19 cellular contexts compared by ENCODE assay signal in genomic region chr2:109527079-109527478, GRCh38.
"Had no signal": no experiment of that assay in that cellular context is flagged by ENCODE, and none has a peak within 500 bp of the region (broad histone marks: within the 10 kb centered on the region; RNA-seq: fewer than 3 reads in every experiment).

No MANE protein-coding gene starts in this region.

- ATAC-seq: activated T-cell treated with anti-CD3 and anti-CD28 coated beads, Interleukin-2, amount 50 U/mL, for 4 hours; left cardiac atrium; left ventricle myocardium superior; right cardiac atrium; stimulated activated naive CD8-positive, alpha-beta T cell treated with anti-CD3 and anti-CD28 coated beads, Interleukin-15, Interleukin-2, amounts not matched to agents 100 U/mL and 50 U/mL, for 24 hours had no signal

- H3K36me3 ChIP-seq: esophagus squamous epithelium, transverse colon had no signal

- DNase-seq: activated CD4-positive, alpha-beta T cell treated with anti-CD3 and anti-CD28 coated beads for 4 hours; activated CD4-positive, alpha-beta T cell treated with anti-CD3 and anti-CD28 coated beads, Interleukin-2, amount 50 U/mL, for 4 hours; activated naive CD4-positive, alpha-beta T cell treated with Interleukin-2 at 50 U/mL for 16 hours; activated T-cell treated with anti-CD3 and anti-CD28 coated beads, Interleukin-2, amount 50 U/mL, for 4 hours; anterior cingulate cortex; dermis blood vessel endothelial cell; effector CD4-positive, alpha-beta T cell; esophagus squamous epithelium; left cardiac atrium; left ventricle myocardium superior; nucleus accumbens; right cardiac atrium; stimulated activated CD4-positive, alpha-beta T cell treated with anti-CD3 and anti-CD28 coated beads, Interleukin-12 subunit alpha, Interleukin-12 subunit beta, amount 100 ng/mL, for 4 hours; stimulated activated CD4-positive, alpha-beta T cell treated with anti-CD3 and anti-CD28 coated beads, Interleukin-4, amount 100 ng/mL, for 1 hour; stimulated activated naive CD8-positive, alpha-beta T cell treated with anti-CD3 and anti-CD28 coated beads, Interleukin-15, Interleukin-2, amounts not matched to agents 100 U/mL and 50 U/mL, for 24 hours; testis; transverse colon had no signal

- H3K4me3 ChIP-seq: esophagus squamous epithelium, testis, transverse colon had no signal

- H3K27me3 ChIP-seq: esophagus squamous epithelium, testis, transverse colon had no signal

- H3K4me1 ChIP-seq: testis had no signal

- H3K27ac ChIP-seq: epithelial cell of prostate, esophagus squamous epithelium, testis, transverse colon, VCaP had no signal

- H3K9me3 ChIP-seq: esophagus squamous epithelium, testis, transverse colon had no signal
